Comparison of ENCODE assay signal across 15 cellular contexts in the genomic region with DNA sequence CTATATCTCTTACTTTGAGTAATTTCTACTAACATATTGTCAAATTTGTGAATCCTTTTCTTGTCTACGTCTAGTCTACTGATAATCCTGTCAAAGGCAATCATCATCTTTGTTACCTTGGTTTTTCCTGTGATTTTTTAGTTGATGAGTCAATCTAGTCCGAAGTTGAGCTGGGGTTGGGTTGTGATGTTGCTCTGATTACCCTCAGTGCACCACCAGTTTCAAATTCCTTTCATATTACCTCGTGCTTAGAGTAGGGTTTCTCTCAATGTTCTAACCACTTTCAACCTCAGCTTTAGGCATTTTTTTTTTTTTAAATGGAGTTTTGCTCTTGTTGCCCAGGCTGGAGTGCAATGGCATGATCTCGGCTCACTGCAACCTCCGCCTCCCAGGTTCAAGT.
DNase-seq lines count a peak whose midpoint lies in the region; ATAC-seq, FAIRE-seq and TF ChIP-seq lines count a peak whose summit lies in the region.
"Had no signal": no experiment of that assay in that cellular context is flagged by ENCODE, and none has a peak within 500 bp of the region (broad histone marks: within the 10 kb centered on the region; RNA-seq: fewer than 3 reads in every experiment).

No MANE protein-coding gene starts in this region.

- no peaks in the 10 kb centered on the region for H3K27me3 Mint-ChIP-seq in CD4-positive, alpha-beta memory T cell

- FAIRE-seq in RCC 7860 (lab: Jason Lieb, UNC): no peak

- H3K4me1 ChIP-seq in sigmoid colon: no peaks in the 10 kb centered on the region
- H3K4me1 ChIP-seq in CD4-positive, alpha-beta memory T cell (ENCODE audit: insufficient read depth, low read length): no peaks in the 10 kb centered on the region
- H3K4me1 ChIP-seq: Caco-2 had no signal

- H3K4me1 Mint-ChIP-seq in CD4-positive, alpha-beta memory T cell: peaks cover 0 to 5% (median 3%) of the 10 kb centered on the region in 4 donors

- TF ChIP-seq EP300 in sigmoid colon (IDR thresholded peaks at IDR 0.05): no peak

- H3K27me3 ChIP-seq in sigmoid colon: no peaks in the 10 kb centered on the region
- no peaks in the 10 kb centered on the region for H3K27me3 ChIP-seq in CD4-positive, alpha-beta memory T cell (ENCODE audit: insufficient read depth, low read length)
- H3K27me3 ChIP-seq: adrenal gland, neutrophil had no signal

- H3K36me3 Mint-ChIP-seq in CD4-positive, alpha-beta memory T cell: peaks cover 2 to 8% of the 10 kb centered on the region in 2 donors

- TF ChIP-seq CTCF in GM12865 (IDR thresholded peaks at IDR 0.05; ENCODE audit: insufficient read depth, low read depth, low read length, missing control alignments): no peak
- TF ChIP-seq CTCF in fibroblast of mammary gland (conservative IDR thresholded peaks at IDR 0.05; ENCODE audit: control insufficient read depth, insufficient read depth, low read depth, low read length): no peak
- TF ChIP-seq CTCF in retinal pigment epithelial cell (conservative IDR thresholded peaks at IDR 0.05; ENCODE audit: low read depth, low read length): no peak
- no peak for TF ChIP-seq CTCF in sigmoid colon (IDR thresholded peaks at IDR 0.05)

- 82 to 88% methylated on average over 5 of the region's 5 CpGs for WGBS in sigmoid colon, 2 donors

- H3K9me3 Mint-ChIP-seq in CD4-positive, alpha-beta memory T cell: peaks cover 0 to 13% (median 4%) of the 10 kb centered on the region in 8 donors
- H3K9me3 Mint-ChIP-seq: endodermal cell had no signal

- no peak for TF ChIP-seq POLR2A in sigmoid colon (IDR thresholded peaks at IDR 0.05)

- peak; percentile 12 for DNase-seq in GM12865 (ENCODE audit: low read depth)
- peak; percentile 52 for DNase-seq in RCC 7860 (ENCODE audit: low spot score)
- DNase-seq in fibroblast of mammary gland (ENCODE audit: low read depth): peak; percentile 70
- DNase-seq in retinal pigment epithelial cell (ENCODE audit: low read depth): peak; percentile 37
- DNase-seq in sigmoid colon: no peak
- DNase-seq in CD4-positive, alpha-beta memory T cell: no peak
- DNase-seq in activated CD4-positive, alpha-beta T cell treated with anti-CD3 and anti-CD28 coated beads, Interleukin-2, amount 50 U/mL, for 1 hour: no peak
- DNase-seq: activated T-cell treated with anti-CD3 and anti-CD28 coated beads for 4 hours, adrenal gland, Caco-2, endodermal cell had no signal

- CTCF ChIA-PET in CD4-positive, alpha-beta memory T cell (lab: Charles Lee; ENCODE audit: partially characterized antibody): interaction anchor here (1.4 kb wide), 1 partner anchor 148 kb away, joined by 5 read pairs; no protein-coding TSS in a partner anchor

- no peak overlapping the region for H3K27ac Mint-ChIP-seq in CD4-positive, alpha-beta memory T cell
- H3K27ac Mint-ChIP-seq: endodermal cell had no signal

- ATAC-seq in HG03159 (IDR thresholded peaks at IDR 0.05; ENCODE audit: unreplicated experiment): no peak
- ATAC-seq: activated CD4-positive, CD25-positive, alpha-beta regulatory T cell treated with anti-CD3 and anti-CD28 coated beads, Interleukin-2, amount 50 U/mL, for 24 hours had no signal

- intact Hi-C loops in sigmoid colon (cut with DNase I): no loop called here
- intact Hi-C loops in CD4-positive, alpha-beta memory T cell (cut with micrococcal nuclease): no loop called here

- H3K4me3 ChIP-seq in GM12865 (ENCODE audit: low read depth, low read length) (no peak overlapping the region), fibroblast of mammary gland (ENCODE audit: control insufficient read depth, low read depth, low read length) (no peak overlapping the region), retinal pigment epithelial cell (ENCODE audit: low read length) (no peak overlapping the region), sigmoid colon (no peak overlapping the region)
- H3K4me3 ChIP-seq in CD4-positive, alpha-beta memory T cell (ENCODE audit: low read length in 2 of 2): no peak overlapping the region
- H3K4me3 ChIP-seq: adrenal gland, thoracic aorta had no signal

- H3K27ac ChIP-seq in sigmoid colon: no peak overlapping the region
- no peak overlapping the region for H3K27ac ChIP-seq in CD4-positive, alpha-beta memory T cell (ENCODE audit: low read depth, low read length)
- H3K27ac ChIP-seq: adrenal gland, neutrophil, thoracic aorta had no signal

- POLR2A ChIA-PET in CD4-positive, alpha-beta memory T cell (lab: Charles Lee; ENCODE audit: partially characterized antibody): no interaction called here

- no peak overlapping the region for H3K4me3 Mint-ChIP-seq in CD4-positive, alpha-beta memory T cell
- H3K4me3 Mint-ChIP-seq: endodermal cell had no signal

- H3K9me3 ChIP-seq in sigmoid colon: no peaks in the 10 kb centered on the region
- no peaks in the 10 kb centered on the region for H3K9me3 ChIP-seq in CD4-positive, alpha-beta memory T cell (ENCODE audit: control insufficient read depth in 1 of 2, low read length in 2 of 2)
- H3K9me3 ChIP-seq: Caco-2, neutrophil, thoracic aorta had no signal

- H3K36me3 ChIP-seq in sigmoid colon: no peaks in the 10 kb centered on the region
- H3K36me3 ChIP-seq in CD4-positive, alpha-beta memory T cell (ENCODE audit: insufficient read depth, low read length): no peaks in the 10 kb centered on the region
- H3K36me3 ChIP-seq: adrenal gland, neutrophil, thoracic aorta had no signal

Comparison
In these comparisons a context has a peak if more than half of its experiments do, and no peak if none do; other contexts are left out.
1. DNase-seq: peak in GM12865 (single experiment), RCC 7860 (single experiment), fibroblast of mammary gland (single experiment) and retinal pigment epithelial cell (single experiment); none in sigmoid colon (single experiment), CD4-positive, alpha-beta memory T cell (0 of 5) and activated CD4-positive, alpha-beta T cell treated with anti-CD3 and anti-CD28 coated beads, Interleukin-2, amount 50 U/mL, for 1 hour (single experiment).